Comparison of ENCODE assay signal across 14 cellular contexts in genomic region chr12:12403264-12404248, GRCh38. TPM values are rescaled to one million over a fixed set of nuclear protein-coding genes. Genes with fewer than 3 reads are reported as not detected.
DNase-seq lines count a peak whose midpoint lies in the region; ATAC-seq, FAIRE-seq and TF ChIP-seq lines count a peak whose summit lies in the region.
"Had no signal": no experiment of that assay in that cellular context is flagged by ENCODE, and none has a peak within 500 bp of the region (broad histone marks: within the 10 kb centered on the region; RNA-seq: fewer than 3 reads in every experiment).

No MANE protein-coding gene starts in this region.

- POLR2A ChIA-PET in HepG2 (lab: Yijun Ruan, JAX): interaction anchor here (0.8 to 2.9 kb wide), 17 partner anchors 12 to 312 kb away, joined by 3 to 28 read pairs (median 4); partner anchors contain the start of gene BORCS5

- FAIRE-seq in HepG2 (lab: Jason Lieb, UNC): peak; percentile 88

- CTCF ChIA-PET in HepG2 (lab: Yijun Ruan, JAX; ENCODE audit: low intra/inter-chr PET ratio, low total read pairs): interaction anchor here (1.3 kb wide), 1 partner anchor 27 kb away, joined by 3 read pairs; no protein-coding TSS in a partner anchor

- TSS peak; percentile 97 for BruUV-seq in HepG2 (replicated peaks; lab: Mats Ljungman, UMichigan)

- H3K9me3 Mint-ChIP-seq in activated T-helper 17 cell treated with anti-CD3 and anti-CD28 coated beads, Interleukin-2, amount 50 U/mL, for 72 hours: peaks cover 7% of the 10 kb centered on the region

- peak; percentile 15; the same call in 1 of the 2 replicates for TF ChIP-seq RAD21 in HepG2 (CRISPR knock-in tag; IDR thresholded peaks at IDR 0.05)

- TF ChIP-seq POLR2A in HepG2 (IDR thresholded peaks at IDR 0.05; ENCODE audit: insufficient read depth in 1 of 2, low read depth in 2 of 2, low read length in 2 of 2) (no peak; a peak in 1 of 4 replicates), upper lobe of left lung (IDR thresholded peaks at IDR 0.05) (no peak)

- H3K27ac ChIP-seq in right atrium auricular region: no peak overlapping the region
- peak overlapping the region; percentile 96 for H3K27ac ChIP-seq in HepG2 (ENCODE audit: extremely low read length, insufficient read depth, low read length)
- H3K27ac ChIP-seq in upper lobe of left lung: peak overlapping the region; percentile 13 to 62 (median 42)
- H3K27ac ChIP-seq: ovary had no signal

- H3K4me3 Mint-ChIP-seq in activated T-helper 17 cell treated with anti-CD3 and anti-CD28 coated beads, Interleukin-2, amount 50 U/mL, for 72 hours: peak overlapping the region; percentile 55
- H3K4me3 Mint-ChIP-seq: T-helper 1 cell treated with Interleukin-12 subunit alpha and Interleukin-12 subunit beta and Interleukin-4 antibody, amounts not matched to agents 30 μg/mL and 1 μg/mL, for 36 hours had no signal

- in situ Hi-C loops in HepG2 (cut with HindIII; ENCODE audit: extremely low pct_ligation_motif_present, low pct_unique_long_range_greater_than_20kb): no loop called here

- H3K27me3 ChIP-seq in right atrium auricular region (no peaks in the 10 kb centered on the region), HepG2 (ENCODE audit: control insufficient read depth in 1 of 2, insufficient read depth in 2 of 2, low read length in 2 of 2) (no peaks in the 10 kb centered on the region), upper lobe of left lung (no peaks in the 10 kb centered on the region)
- H3K27me3 ChIP-seq: BE2C, ovary had no signal

- H3K9me3 ChIP-seq in right atrium auricular region: no peaks in the 10 kb centered on the region
- H3K9me3 ChIP-seq in HepG2 (ENCODE audit: low read length): no peaks in the 10 kb centered on the region
- no peaks in the 10 kb centered on the region for H3K9me3 ChIP-seq in upper lobe of left lung
- H3K9me3 ChIP-seq: BE2C, ovary had no signal

- H3K36me3 ChIP-seq in right atrium auricular region (no peaks in the 10 kb centered on the region), HepG2 (replicated peaks in 1 of 2; ENCODE audit: control insufficient read depth in 1 of 2, insufficient read depth in 2 of 2, low read length in 2 of 2) (no peaks in the 10 kb centered on the region; a peak in 1 of 5 replicates), upper lobe of left lung (no peaks in the 10 kb centered on the region)
- H3K36me3 ChIP-seq: BE2C, ovary had no signal

- no peaks in the 10 kb centered on the region for H3K27me3 Mint-ChIP-seq in activated T-helper 17 cell treated with anti-CD3 and anti-CD28 coated beads, Interleukin-2, amount 50 U/mL, for 72 hours

- no peak for TF ChIP-seq CTCF in right atrium auricular region (IDR thresholded peaks at IDR 0.05)
- TF ChIP-seq CTCF in HepG2 (CRISPR knock-in tag; IDR thresholded peaks at IDR 0.05): no peak
- TF ChIP-seq CTCF in upper lobe of left lung (IDR thresholded peaks at IDR 0.05): no peak

- peak overlapping the region; percentile 57 for H3K4me2 ChIP-seq in HepG2 (ENCODE audit: low read depth, low read length)

- no peak for DNase-seq in Right ventricle myocardium superior
- DNase-seq in right atrium auricular region (ENCODE audit: low spot score): no peak
- DNase-seq in HepG2 (ENCODE audit: low spot score): peak; percentile 97
- DNase-seq in upper lobe of left lung: peak in 1 of 2 donors; percentile 28
- no peak for DNase-seq in activated gamma-delta T cell treated with Interleukin-2 at 50 U/mL for 16 hours
- DNase-seq in head of caudate nucleus: no peak
- DNase-seq: BE2C; effector CD4-positive, alpha-beta T cell; KBM-7; NCI-H524 treated with DMSO at 0.1 percent for 48 hours; ovary had no signal

- no peaks in the 10 kb centered on the region for H4K20me1 ChIP-seq in HepG2 (ENCODE audit: insufficient read depth, low read length)

- peaks cover 36% of the 10 kb centered on the region for H3K4me1 Mint-ChIP-seq in activated T-helper 17 cell treated with anti-CD3 and anti-CD28 coated beads, Interleukin-2, amount 50 U/mL, for 72 hours

- H3K27ac Mint-ChIP-seq in activated T-helper 17 cell treated with anti-CD3 and anti-CD28 coated beads, Interleukin-2, amount 50 U/mL, for 72 hours: peak overlapping the region; percentile 71
- H3K27ac Mint-ChIP-seq: T-helper 1 cell treated with Interleukin-12 subunit alpha and Interleukin-12 subunit beta and Interleukin-4 antibody, amounts not matched to agents 30 μg/mL and 1 μg/mL, for 36 hours had no signal

- H3K4me3 ChIP-seq in right atrium auricular region (no peak overlapping the region), HepG2 (replicated peaks in 1 of 3; ENCODE audit: insufficient read depth in 1 of 3, low read depth in 2 of 3, low read length in 3 of 3) (peak overlapping the region in 1 of 3 experiments; percentile 13; a peak in 2 of 6 replicates), upper lobe of left lung (no peak overlapping the region)
- H3K4me3 ChIP-seq: ovary had no signal

- TF ChIP-seq EP300 in HepG2 (IDR thresholded peaks at IDR 0.05; ENCODE audit: low read depth in 2 of 2, low read length in 2 of 2) (peak; percentile 86 to 98; a peak in 3 of 4 replicates), HepG2 (CRISPR knock-in tag; IDR thresholded peaks at IDR 0.05; ENCODE audit: borderline replicate concordance) (peak; percentile 97), upper lobe of left lung (IDR thresholded peaks at IDR 0.05) (peak in 1 of 4 donors; percentile 40)

- H3K4me1 ChIP-seq in right atrium auricular region (peaks cover 0 to 11% of the 10 kb centered on the region in 2 donors), HepG2 (ENCODE audit: insufficient read depth, low read length) (peaks cover 83% of the 10 kb centered on the region), upper lobe of left lung (peaks cover 18 to 50% (median 34%) of the 10 kb centered on the region in 4 donors)

- H3K9ac ChIP-seq in HepG2 (ENCODE audit: insufficient read depth, low read depth, low read length): peak overlapping the region; percentile 67

- ATAC-seq in Right ventricle myocardium superior (ENCODE audit: poor library complexity) (peak; percentile 49), HepG2 (peak; percentile 92), upper lobe of left lung (ENCODE audit: low FRiP score in 2 of 2) (peak in 1 of 2 donors; percentile 51), GM19351 (IDR thresholded peaks at IDR 0.05; ENCODE audit: unreplicated experiment) (no peak)
- no peak for ATAC-seq in activated T-helper 17 cell treated with anti-CD3 and anti-CD28 coated beads, Interleukin-2, amount 50 U/mL, for 72 hours (replicated peaks)

- H2AFZ ChIP-seq in HepG2 (ENCODE audit: low read length): no peak overlapping the region

- peaks cover 11% of the 10 kb centered on the region for H3K79me2 ChIP-seq in HepG2 (ENCODE audit: insufficient read depth, low read length)

- intact Hi-C loops in Right ventricle myocardium superior (cut with DNase I) (no loop called here), HepG2 (cut with micrococcal nuclease; ENCODE audit: unreplicated experiment) (loop anchor here (2.0 kb wide), 1 partner anchor 29 kb away; no protein-coding TSS in a partner anchor), head of caudate nucleus (cut with DNase I) (no loop called here)

- peaks cover 39% of the 10 kb centered on the region for H3K36me3 Mint-ChIP-seq in activated T-helper 17 cell treated with anti-CD3 and anti-CD28 coated beads, Interleukin-2, amount 50 U/mL, for 72 hours (ENCODE audit: low read depth)

- 4% methylated on average over 9 of the region's 9 CpGs for WGBS in HepG2 (ENCODE audit: low lambda C conversion rate)
- 41 to 46% methylated on average over 9 of the region's 9 CpGs for WGBS in upper lobe of left lung, 2 donors

RNA-seq across cellular contexts. Expression of gene BORCS5, which starts 46.7 kb away (rescaled TPM):
- 7.8 TPM for total RNA-seq in Right ventricle myocardium superior
- total RNA-seq in right atrium auricular region: 1 to 10 TPM; 6.2 to 8.0 TPM
- total RNA-seq in activated T-helper 17 cell treated with anti-CD3 and anti-CD28 coated beads, Interleukin-2, amount 50 U/mL, for 72 hours: 10 to 100 TPM; 26.1 to 43.8 TPM
- 3.9 and 8.2 TPM in 2 replicates for total RNA-seq in HepG2 (2016; rRNA removed; fragmentation: Illumina TruSeq; extraction: Trizol)
- total RNA-seq in HepG2 (2016; cell fraction: cytosol; rRNA removed; fragmentation: Illumina TruSeq; extraction: Trizol; ENCODE audit: low read depth): 3.0 and 3.6 TPM in 2 replicates
- total RNA-seq in HepG2 (2016; cell fraction: insoluble cytoplasmic fraction; rRNA removed; fragmentation: Illumina TruSeq; extraction: Trizol): 7.3 and 9.1 TPM in 2 replicates
- total RNA-seq in HepG2 (2016; cell fraction: membrane; rRNA removed; fragmentation: Illumina TruSeq; extraction: Trizol): 3.7 and 4.9 TPM in 2 replicates
- total RNA-seq in HepG2 (2016; cell fraction: nucleus; rRNA removed; fragmentation: Illumina TruSeq; extraction: Trizol): 4.0 and 6.6 TPM in 2 replicates
- polyA plus RNA-seq in HepG2 (2011; rRNA removed): 3.3 and 4.7 TPM in 2 replicates
- polyA plus RNA-seq in HepG2 (2011; cell fraction: cytosol; rRNA removed): 3.9 and 5.2 TPM in 2 replicates
- polyA plus RNA-seq in HepG2 (2011; cell fraction: nucleus; rRNA removed): 6.4 and 8.1 TPM in 2 replicates
- 3.6 and 5.8 TPM in 2 replicates for polyA plus RNA-seq in HepG2 (2012)
- 3.0 and 4.3 TPM in 2 replicates for polyA plus RNA-seq in HepG2 (2016; cell fraction: cytosol; fragmentation: Illumina TruSeq; extraction: Trizol; ENCODE audit: low read depth)
- 8.0 and 9.3 TPM in 2 replicates for polyA plus RNA-seq in HepG2 (2016; cell fraction: insoluble cytoplasmic fraction; fragmentation: Illumina TruSeq; extraction: Trizol; ENCODE audit: low read depth)
- 5.1 and 6.0 TPM in 2 replicates for polyA plus RNA-seq in HepG2 (2016; cell fraction: membrane; fragmentation: Illumina TruSeq; extraction: Trizol; ENCODE audit: low read depth)
- 3.9 and 7.7 TPM in 2 replicates for polyA plus RNA-seq in HepG2 (2016; cell fraction: nucleus; fragmentation: Illumina TruSeq; extraction: Trizol; ENCODE audit: insufficient read depth, low read depth)
- 5.6 and 7.5 TPM in 2 replicates for polyA minus RNA-seq in HepG2 (2011; rRNA and poly(A)+ RNA removed; ENCODE audit: low replicate concordance)
- 3.8 and 3.9 TPM in 2 replicates for polyA minus RNA-seq in HepG2 (2011; cell fraction: cytosol; rRNA and poly(A)+ RNA removed)
- 12.2 and 13.7 TPM in 2 replicates for polyA minus RNA-seq in HepG2 (2011; cell fraction: nucleus; rRNA and poly(A)+ RNA removed)
- total RNA-seq in upper lobe of left lung: 100 to 1,000 TPM in 1 of 6 donors, 10 to 100 TPM in 2, 1 to 10 TPM in 3; 7.3 to 105 (median 10.7) TPM

RNA-seq across cellular contexts. Expression of gene MANSC1, which starts 53.5 kb away (rescaled TPM):
- total RNA-seq in Right ventricle myocardium superior (7.9 TPM), right atrium auricular region (10 to 100 TPM; 16.5 to 28.0 TPM), HepG2 (2016; rRNA removed; fragmentation: Illumina TruSeq; extraction: Trizol) (4.2 and 4.4 TPM in 2 replicates), upper lobe of left lung (10 to 100 TPM in 4 of 6 donors, 1 to 10 TPM in 2; 2.1 to 25.2 (median 14.0) TPM)
- total RNA-seq in activated T-helper 17 cell treated with anti-CD3 and anti-CD28 coated beads, Interleukin-2, amount 50 U/mL, for 72 hours: under 1 TPM; 0.63 to 0.74 TPM
- 0.91 and 1.4 TPM in 2 replicates for total RNA-seq in HepG2 (2016; cell fraction: cytosol; rRNA removed; fragmentation: Illumina TruSeq; extraction: Trizol; ENCODE audit: low read depth)
- total RNA-seq in HepG2 (2016; cell fraction: insoluble cytoplasmic fraction; rRNA removed; fragmentation: Illumina TruSeq; extraction: Trizol): 3.6 and 4.5 TPM in 2 replicates
- 4.4 and 4.9 TPM in 2 replicates for total RNA-seq in HepG2 (2016; cell fraction: membrane; rRNA removed; fragmentation: Illumina TruSeq; extraction: Trizol)
- total RNA-seq in HepG2 (2016; cell fraction: nucleus; rRNA removed; fragmentation: Illumina TruSeq; extraction: Trizol): 3.2 TPM in 2 replicates
- 1.9 TPM in 2 replicates for polyA plus RNA-seq in HepG2 (2011; rRNA removed)
- 1.7 and 1.8 TPM in 2 replicates for polyA plus RNA-seq in HepG2 (2011; cell fraction: cytosol; rRNA removed)
- polyA plus RNA-seq in HepG2 (2011; cell fraction: nucleus; rRNA removed): 0.40 and 0.69 TPM in 2 replicates
- 7.8 and 9.6 TPM in 2 replicates for polyA plus RNA-seq in HepG2 (2012)
- polyA plus RNA-seq in HepG2 (2016; cell fraction: cytosol; fragmentation: Illumina TruSeq; extraction: Trizol; ENCODE audit: low read depth): 3.7 and 5.4 TPM in 2 replicates
- polyA plus RNA-seq in HepG2 (2016; cell fraction: insoluble cytoplasmic fraction; fragmentation: Illumina TruSeq; extraction: Trizol; ENCODE audit: low read depth): 6.7 and 7.4 TPM in 2 replicates
- polyA plus RNA-seq in HepG2 (2016; cell fraction: membrane; fragmentation: Illumina TruSeq; extraction: Trizol; ENCODE audit: low read depth): 8.2 and 9.1 TPM in 2 replicates
- polyA plus RNA-seq in HepG2 (2016; cell fraction: nucleus; fragmentation: Illumina TruSeq; extraction: Trizol; ENCODE audit: insufficient read depth, low read depth): 9.8 and 10.0 TPM in 2 replicates
- polyA minus RNA-seq in HepG2 (2011; rRNA and poly(A)+ RNA removed; ENCODE audit: low replicate concordance): 0.76 and 1.3 TPM in 2 replicates
- polyA minus RNA-seq in HepG2 (2011; cell fraction: cytosol; rRNA and poly(A)+ RNA removed): 1.5 and 2.0 TPM in 2 replicates
- polyA minus RNA-seq in HepG2 (2011; cell fraction: nucleus; rRNA and poly(A)+ RNA removed): 0.26 and 0.62 TPM in 2 replicates

Comparison
In these comparisons a context has a peak if more than half of its experiments do, and no peak if none do; other contexts are left out.
1. ATAC-seq: peak in Right ventricle myocardium superior (single experiment) and HepG2 (single experiment); none in activated T-helper 17 cell treated with anti-CD3 and anti-CD28 coated beads, Interleukin-2, amount 50 U/mL, for 72 hours (single experiment) and GM19351 (single experiment).
2. H3K27ac ChIP-seq: peak in HepG2 (single experiment) and upper lobe of left lung (4 of 4); none in right atrium auricular region (0 of 2).